In the genomic region with DNA sequence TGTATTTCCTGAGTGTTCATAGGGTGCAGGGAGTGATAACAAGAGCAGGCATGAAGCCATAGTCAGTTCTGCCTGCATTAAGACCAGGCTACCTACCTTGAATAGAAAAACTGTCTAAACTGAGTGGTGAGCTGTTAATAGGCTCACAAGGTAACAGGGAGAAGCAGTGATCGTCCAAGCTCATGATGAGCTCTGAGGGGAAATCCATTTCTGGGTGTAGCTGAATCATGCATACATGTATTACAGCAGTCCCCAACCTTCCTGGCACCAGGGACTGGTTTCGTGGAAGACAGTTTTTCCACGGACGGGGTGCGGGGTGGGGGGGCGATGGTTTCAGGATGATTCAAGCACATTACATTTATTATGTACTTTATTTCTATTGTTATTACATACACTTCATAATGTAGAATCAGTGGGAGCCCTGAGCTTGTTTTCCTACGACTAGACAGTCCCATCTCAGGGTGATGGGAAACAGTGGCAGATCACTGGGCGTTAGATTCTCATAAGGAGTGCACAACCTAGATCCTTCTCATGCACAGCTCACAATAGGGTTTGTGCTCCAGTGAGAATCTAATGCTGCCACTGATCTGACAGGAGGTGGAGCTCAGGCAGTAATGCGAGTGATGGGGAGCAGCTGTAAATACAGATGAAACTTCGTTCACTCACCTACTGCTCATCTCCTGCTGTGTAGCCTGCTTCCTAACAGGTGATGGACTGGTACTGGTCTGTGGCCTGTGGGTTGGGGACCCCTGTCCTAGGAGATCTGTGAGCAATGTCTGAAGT, we compare ENCODE assay signal across 10 cellular contexts.
DNase-seq lines count a peak whose midpoint lies in the region; ATAC-seq and TF ChIP-seq lines count a peak whose summit lies in the region.
"Had no signal": no experiment of that assay in that cellular context is flagged by ENCODE, and none has a peak within 500 bp of the region (broad histone marks: within the 10 kb centered on the region; RNA-seq: fewer than 3 reads in every experiment).

No MANE protein-coding gene starts in this region.

- H3K27me3 ChIP-seq in hepatocyte, result no peaks in the 10 kb centered on the region
- H3K27me3 ChIP-seq: sigmoid colon had no signal

- no peak overlapping the region for H3K4me2 ChIP-seq in hepatocyte

- peak; percentile 67 for DNase-seq in activated naive CD4-positive, alpha-beta T cell treated with Interleukin-2 at 50 U/mL for 16 hours
- peak; percentile 27 for DNase-seq in stimulated activated CD8-positive, alpha-beta memory T cell treated with anti-CD3 and anti-CD28 coated beads, Interleukin-7, amount 100 ng/mL, for 24 hours (ENCODE audit: low read depth)
- DNase-seq in WTC11 (ENCODE audit: low spot score), result no peak
- no peak for DNase-seq in effector CD4-positive, alpha-beta T cell
- DNase-seq in hepatocyte (ENCODE audit: low spot score), result no peak
- DNase-seq in SK-N-DZ (ENCODE audit: low spot score), result no peak
- DNase-seq: NCI-H2029 treated with DMSO at 0.1 percent for 48 hours, sigmoid colon had no signal

- H3K79me2 ChIP-seq in hepatocyte, result no peaks in the 10 kb centered on the region

- H3K27ac Mint-ChIP-seq in WTC11, result no peak overlapping the region

- no peak overlapping the region for H3K4me3 Mint-ChIP-seq in WTC11

- no peaks in the 10 kb centered on the region for H3K4me1 Mint-ChIP-seq in WTC11

- no peak overlapping the region for H3K27ac ChIP-seq in hepatocyte
- H3K27ac ChIP-seq: sigmoid colon had no signal

- H2AFZ ChIP-seq in hepatocyte, result no peak overlapping the region

- peak; percentile 57 for ATAC-seq in GM19463 (IDR thresholded peaks at IDR 0.05; ENCODE audit: unreplicated experiment)
- ATAC-seq in HG03469 (IDR thresholded peaks at IDR 0.05; ENCODE audit: unreplicated experiment), result peak; percentile 35
- no peak for ATAC-seq in WTC11

- WGBS in hepatocyte (ENCODE audit: low lambda C conversion rate, missing lambda C conversion rate), result 96% methylated on average over 10 of the region's 10 CpGs

- H3K9me3 Mint-ChIP-seq in WTC11, result no peaks in the 10 kb centered on the region

- H4K20me1 ChIP-seq in hepatocyte (ENCODE audit: insufficient read depth, poor library complexity, severe bottlenecking), result no peaks in the 10 kb centered on the region

- H3K36me3 Mint-ChIP-seq in WTC11, result no peaks in the 10 kb centered on the region

- no peaks in the 10 kb centered on the region for H3K9me3 ChIP-seq in hepatocyte (ENCODE audit: low read depth)
- H3K9me3 ChIP-seq: sigmoid colon had no signal

- CTCF ChIA-PET in WTC11 (lab: Charles Lee), result no interaction called here

- TF ChIP-seq CTCF in WTC11 (IDR thresholded peaks at IDR 0.05) (no peak), hepatocyte (IDR thresholded peaks at IDR 0.05; ENCODE audit: poor library complexity) (no peak)

- H3K27me3 Mint-ChIP-seq in WTC11 (ENCODE audit: low read depth), result no peaks in the 10 kb centered on the region

- peaks cover 12% of the 10 kb centered on the region for H3K4me1 ChIP-seq in hepatocyte (ENCODE audit: insufficient read depth)
- H3K4me1 ChIP-seq: sigmoid colon had no signal

- no peaks in the 10 kb centered on the region for H3K9me2 ChIP-seq in hepatocyte (replicated peaks; ENCODE audit: insufficient read depth)

- H3K4me3 ChIP-seq in hepatocyte, result no peak overlapping the region
- H3K4me3 ChIP-seq: sigmoid colon had no signal

- H3K36me3 ChIP-seq in hepatocyte (replicated peaks; ENCODE audit: insufficient read depth, low read depth), result no peaks in the 10 kb centered on the region
- H3K36me3 ChIP-seq: sigmoid colon had no signal

- POLR2A ChIA-PET in WTC11 (lab: Charles Lee), result no interaction called here

TF ChIP-seq in WTC11, 78 proteins besides CTCF, POLR2A, EP300 and RAD21:
- TF ChIP-seq PRRX2 (CRISPR knock-in tag; IDR thresholded peaks at IDR 0.05), result no peak
- no peak for TF ChIP-seq CREM (CRISPR knock-in tag; IDR thresholded peaks at IDR 0.05)
- TF ChIP-seq ZSCAN18 (CRISPR knock-in tag; IDR thresholded peaks at IDR 0.05), result no peak
- no peak for TF ChIP-seq USF2 (CRISPR knock-in tag; IDR thresholded peaks at IDR 0.05)
- no peak for TF ChIP-seq CBFB (CRISPR knock-in tag; IDR thresholded peaks at IDR 0.05; ENCODE audit: low read depth)
- no peak for TF ChIP-seq ZNF263 (CRISPR knock-in tag; IDR thresholded peaks at IDR 0.05; ENCODE audit: low read depth)
- TF ChIP-seq, protein P1, sequence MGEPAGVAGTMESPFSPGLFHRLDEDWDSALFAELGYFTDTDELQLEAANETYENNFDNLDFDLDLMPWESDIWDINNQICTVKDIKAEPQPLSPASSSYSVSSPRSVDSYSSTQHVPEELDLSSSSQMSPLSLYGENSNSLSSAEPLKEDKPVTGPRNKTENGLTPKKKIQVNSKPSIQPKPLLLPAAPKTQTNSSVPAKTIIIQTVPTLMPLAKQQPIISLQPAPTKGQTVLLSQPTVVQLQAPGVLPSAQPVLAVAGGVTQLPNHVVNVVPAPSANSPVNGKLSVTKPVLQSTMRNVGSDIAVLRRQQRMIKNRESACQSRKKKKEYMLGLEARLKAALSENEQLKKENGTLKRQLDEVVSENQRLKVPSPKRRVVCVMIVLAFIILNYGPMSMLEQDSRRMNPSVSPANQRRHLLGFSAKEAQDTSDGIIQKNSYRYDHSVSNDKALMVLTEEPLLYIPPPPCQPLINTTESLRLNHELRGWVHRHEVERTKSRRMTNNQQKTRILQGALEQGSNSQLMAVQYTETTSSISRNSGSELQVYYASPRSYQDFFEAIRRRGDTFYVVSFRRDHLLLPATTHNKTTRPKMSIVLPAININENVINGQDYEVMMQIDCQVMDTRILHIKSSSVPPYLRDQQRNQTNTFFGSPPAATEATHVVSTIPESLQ (CRISPR knock-in tag; IDR thresholded peaks at IDR 0.05), result no peak
- TF ChIP-seq TCF7 (CRISPR knock-in tag; IDR thresholded peaks at IDR 0.05; ENCODE audit: low read depth), result no peak
- TF ChIP-seq NR2C2 (CRISPR knock-in tag; IDR thresholded peaks at IDR 0.05), result no peak
- TF ChIP-seq SMAD4 (CRISPR knock-in tag; IDR thresholded peaks at IDR 0.05), result no peak
- TF ChIP-seq SMAD3 (CRISPR knock-in tag; IDR thresholded peaks at IDR 0.05; ENCODE audit: borderline replicate concordance), result no peak

Comparison
In these comparisons a context has a peak if more than half of its experiments do, and no peak if none do; other contexts are left out.
1. DNase-seq: peak in activated naive CD4-positive, alpha-beta T cell treated with Interleukin-2 at 50 U/mL for 16 hours (single experiment) and stimulated activated CD8-positive, alpha-beta memory T cell treated with anti-CD3 and anti-CD28 coated beads, Interleukin-7, amount 100 ng/mL, for 24 hours (single experiment); none in WTC11 (single experiment), effector CD4-positive, alpha-beta T cell (single experiment), hepatocyte (single experiment) and SK-N-DZ (single experiment).